ENCODE assay signal across 3 cellular contexts in genomic region chr7:44819292-44819691, GRCh38.
TF ChIP-seq lines count a peak whose summit lies in the region.

No MANE protein-coding gene starts in this region.

TF ChIP-seq in GM23338, 12 proteins besides CTCF, POLR2A, EP300 and RAD21:
- peak; percentile 60 for TF ChIP-seq ZNF331 (CRISPR knock-in tag; IDR thresholded peaks at IDR 0.05; ENCODE audit: low read depth)
- TF ChIP-seq ETS1 (IDR thresholded peaks at IDR 0.05): no peak

TF ChIP-seq in HEK293T, 16 proteins besides CTCF, POLR2A, EP300 and RAD21:
- TF ChIP-seq SUZ12 (IDR thresholded peaks at IDR 0.05) (no peak), TARDBP (IDR thresholded peaks at IDR 0.05) (no peak), HDGF (IDR thresholded peaks at IDR 0.05; ENCODE audit: borderline replicate concordance) (no peak)
- TF ChIP-seq, protein P1, sequence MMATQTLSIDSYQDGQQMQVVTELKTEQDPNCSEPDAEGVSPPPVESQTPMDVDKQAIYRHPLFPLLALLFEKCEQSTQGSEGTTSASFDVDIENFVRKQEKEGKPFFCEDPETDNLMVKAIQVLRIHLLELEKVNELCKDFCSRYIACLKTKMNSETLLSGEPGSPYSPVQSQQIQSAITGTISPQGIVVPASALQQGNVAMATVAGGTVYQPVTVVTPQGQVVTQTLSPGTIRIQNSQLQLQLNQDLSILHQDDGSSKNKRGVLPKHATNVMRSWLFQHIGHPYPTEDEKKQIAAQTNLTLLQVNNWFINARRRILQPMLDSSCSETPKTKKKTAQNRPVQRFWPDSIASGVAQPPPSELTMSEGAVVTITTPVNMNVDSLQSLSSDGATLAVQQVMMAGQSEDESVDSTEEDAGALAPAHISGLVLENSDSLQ (IDR thresholded peaks at IDR 0.05): peak; percentile 73

TF ChIP-seq in GM12878, 131 proteins besides CTCF, POLR2A, EP300 and RAD21:
- TF ChIP-seq FOS (IDR thresholded peaks at IDR 0.05; ENCODE audit: borderline replicate concordance, extremely low read depth, insufficient read length) (no peak), USF1 (IDR thresholded peaks at IDR 0.05; ENCODE audit: borderline replicate concordance, extremely low read length, insufficient read depth, low read depth, low read length) (no peak), CHD4 (IDR thresholded peaks at IDR 0.05) (no peak), POU2F2 (IDR thresholded peaks at IDR 0.05; ENCODE audit: borderline replicate concordance, low read depth, low read length) (no peak), CEBPB (IDR thresholded peaks at IDR 0.05; ENCODE audit: borderline replicate concordance in 1 of 2, low read depth in 2 of 2, low read length in 2 of 2) (no peak), ZBTB11 (CRISPR knock-in tag; IDR thresholded peaks at IDR 0.05) (no peak), E2F8 (IDR thresholded peaks at IDR 0.05; ENCODE audit: low read depth, partially characterized antibody) (no peak), STAT3 (IDR thresholded peaks at IDR 0.05; ENCODE audit: low read depth, low read length) (no peak), MLLT1 (IDR thresholded peaks at IDR 0.05) (no peak), SUZ12 (IDR thresholded peaks at IDR 0.05; ENCODE audit: unreplicated experiment) (no peak), KDM1A (IDR thresholded peaks at IDR 0.05; ENCODE audit: borderline replicate concordance) (no peak), NBN (IDR thresholded peaks at IDR 0.05) (no peak), HDAC6 (IDR thresholded peaks at IDR 0.05; ENCODE audit: unreplicated experiment) (no peak), CBX5 (IDR thresholded peaks at IDR 0.05; ENCODE audit: low read depth) (no peak), JUND (IDR thresholded peaks at IDR 0.05; ENCODE audit: low read depth, low read length) (no peak), MTA3 (IDR thresholded peaks at IDR 0.05; ENCODE audit: borderline replicate concordance, low read length) (no peak), SMAD1 (IDR thresholded peaks at IDR 0.05; ENCODE audit: low read depth, partially characterized antibody) (no peak)
- TF ChIP-seq, protein P1 (IDR thresholded peaks at IDR 0.05): no peak
TF ChIP-seq in GM12878: peak in this region for 0.
